Comparison of ENCODE assay signal across 7 cellular contexts in genomic region chr20:20816969-20817368, GRCh38.
"Had no signal": no experiment of that assay in that cellular context is flagged by ENCODE, and none has a peak within 500 bp of the region (broad histone marks: within the 10 kb centered on the region; RNA-seq: fewer than 3 reads in every experiment).

No MANE protein-coding gene starts in this region.

- H3K4me2 ChIP-seq: KMS-11 had no signal

- DNase-seq: GOT3, H7, HCEC 1CT, KBM-7 had no signal

- H3K4me3 Mint-ChIP-seq: IgD-negative memory B cell had no signal

- FAIRE-seq: HTR-8/SVneo had no signal

- H3K4me1 Mint-ChIP-seq: IgD-negative memory B cell had no signal

- H3K36me3 Mint-ChIP-seq: IgD-negative memory B cell had no signal

- H3K9ac ChIP-seq: KMS-11 had no signal

- H3K27ac Mint-ChIP-seq: IgD-negative memory B cell had no signal

- H3K27ac ChIP-seq: KMS-11 had no signal
